ENCODE assay signal across 10 cellular contexts in genomic region chr18:34867520-34867919, GRCh38.
DNase-seq lines count a peak whose midpoint lies in the region; ATAC-seq and TF ChIP-seq lines count a peak whose summit lies in the region.
"Had no signal": no experiment of that assay in that cellular context is flagged by ENCODE, and none has a peak within 500 bp of the region (broad histone marks: within the 10 kb centered on the region; RNA-seq: fewer than 3 reads in every experiment).

No MANE protein-coding gene starts in this region.

- peaks cover 20% of the 10 kb centered on the region for H3K27me3 Mint-ChIP-seq in activated T-helper 1 cell treated with anti-CD3 and anti-CD28 coated beads, Interleukin-12 subunit alpha, Interleukin-12 subunit beta, Interleukin-2, Interleukin-4 antibody, amounts not matched to agents 30 ng/mL and 10 ng/mL and 1 ng/mL, durations not matched to agents 14 hours and 24 hours and 36 hours (ENCODE audit: insufficient read depth)

- H3K4me1 ChIP-seq in neuronal stem cell (ENCODE audit: control insufficient read depth in 2 of 2, insufficient read depth in 1 of 2, low read depth in 1 of 2, low read length in 2 of 2) = peaks cover 6% of the 10 kb centered on the region in 2 donors

- intact Hi-C loops in activated T-helper 1 cell treated with anti-CD3 and anti-CD28 coated beads, Interleukin-12 subunit alpha, Interleukin-12 subunit beta, Interleukin-2, Interleukin-4 antibody, amounts not matched to agents 30 ng/mL and 10 ng/mL and 1 ng/mL, durations not matched to agents 14 hours and 24 hours and 36 hours (cut with micrococcal nuclease) = loop anchor here (10.0 kb wide), 1 partner anchor 1107 kb away; the partner anchor contains the start of gene RMP24

- TF ChIP-seq CTCF in choroid plexus epithelial cell (conservative IDR thresholded peaks at IDR 0.05; ENCODE audit: low read depth, low read length) = peak; percentile 40

- no peaks in the 10 kb centered on the region for H3K27me3 ChIP-seq in neuronal stem cell (ENCODE audit: control insufficient read depth in 3 of 3, insufficient read depth in 3 of 3, low read depth in 1 of 3, low read length in 3 of 3)

- no peak overlapping the region for H3K4ac ChIP-seq in neuronal stem cell (ENCODE audit: low read length)

- H2BK15ac ChIP-seq in neuronal stem cell (ENCODE audit: low read length) = no peak overlapping the region

- ATAC-seq in GM19351 (IDR thresholded peaks at IDR 0.05; ENCODE audit: unreplicated experiment) = no peak

- H3K27ac Mint-ChIP-seq in activated T-helper 1 cell treated with anti-CD3 and anti-CD28 coated beads, Interleukin-12 subunit alpha, Interleukin-12 subunit beta, Interleukin-2, Interleukin-4 antibody, amounts not matched to agents 30 ng/mL and 10 ng/mL and 1 ng/mL, durations not matched to agents 14 hours and 24 hours and 36 hours = no peak overlapping the region

- no peak overlapping the region for H3K4me2 ChIP-seq in neuronal stem cell (ENCODE audit: insufficient read depth, low read length, poor library complexity, severe bottlenecking)

- H4K8ac ChIP-seq in neuronal stem cell (ENCODE audit: low read depth, low read length) = no peak overlapping the region

- no peak overlapping the region for H3K23ac ChIP-seq in neuronal stem cell (ENCODE audit: low read depth, low read length, poor library complexity)

- no peak overlapping the region for H2BK120ac ChIP-seq in neuronal stem cell (ENCODE audit: low read depth, low read length)

- no peak overlapping the region for H3K4me3 ChIP-seq in choroid plexus epithelial cell (ENCODE audit: low read depth, low read length)
- no peak overlapping the region for H3K4me3 ChIP-seq in neuronal stem cell (ENCODE audit: low read length in 2 of 2)

- no peak overlapping the region for H3K18ac ChIP-seq in neuronal stem cell (ENCODE audit: low read length)

- no peak overlapping the region for H3K4me3 Mint-ChIP-seq in activated T-helper 1 cell treated with anti-CD3 and anti-CD28 coated beads, Interleukin-12 subunit alpha, Interleukin-12 subunit beta, Interleukin-2, Interleukin-4 antibody, amounts not matched to agents 30 ng/mL and 10 ng/mL and 1 ng/mL, durations not matched to agents 14 hours and 24 hours and 36 hours

- no peak overlapping the region for H2BK12ac ChIP-seq in neuronal stem cell (ENCODE audit: low read length)

- no peak overlapping the region for H2BK5ac ChIP-seq in neuronal stem cell (ENCODE audit: low read length)

- no peaks in the 10 kb centered on the region for H3K9me3 ChIP-seq in neuronal stem cell (replicated peaks in 1 of 2; ENCODE audit: control insufficient read depth in 2 of 2, insufficient read depth in 1 of 2, low read depth in 1 of 2, low read length in 2 of 2)

- no peaks in the 10 kb centered on the region for H3K9me3 Mint-ChIP-seq in activated T-helper 1 cell treated with anti-CD3 and anti-CD28 coated beads, Interleukin-12 subunit alpha, Interleukin-12 subunit beta, Interleukin-2, Interleukin-4 antibody, amounts not matched to agents 30 ng/mL and 10 ng/mL and 1 ng/mL, durations not matched to agents 14 hours and 24 hours and 36 hours

- no CpG with 5 or more reads among the region's 7 CpGs for WGBS in neuronal stem cell (ENCODE audit: extremely low coverage in 2 of 2, insufficient read length in 2 of 2, insufficient replicate concordance in 1 of 2), 2 donors

- peak overlapping the region; percentile 21 for H2AFZ ChIP-seq in neuronal stem cell (ENCODE audit: low read length)

- no peak overlapping the region for H2AK5ac ChIP-seq in neuronal stem cell (ENCODE audit: low read depth, low read length)

- H3K36me3 ChIP-seq in neuronal stem cell (replicated peaks in 1 of 2; ENCODE audit: control insufficient read depth in 2 of 2, insufficient read depth in 2 of 2, low read length in 2 of 2) = peaks cover 0 to 2% of the 10 kb centered on the region in 2 donors

- H4K91ac ChIP-seq in neuronal stem cell (ENCODE audit: low read depth, low read length, poor library complexity) = no peak overlapping the region

- H3K4me1 Mint-ChIP-seq in activated T-helper 1 cell treated with anti-CD3 and anti-CD28 coated beads, Interleukin-12 subunit alpha, Interleukin-12 subunit beta, Interleukin-2, Interleukin-4 antibody, amounts not matched to agents 30 ng/mL and 10 ng/mL and 1 ng/mL, durations not matched to agents 14 hours and 24 hours and 36 hours (ENCODE audit: low read depth) = peaks cover 33% of the 10 kb centered on the region

- DNase-seq in DMS79 treated with DMSO at 0.1 percent for 48 hours (lab: John Stamatoyannopoulos, UW) (peak; percentile 6), DMS79 (lab: John Stamatoyannopoulos, UW) (no peak), NCI-H2107 (lab: John Stamatoyannopoulos, UW) (peak; percentile 34), choroid plexus epithelial cell (ENCODE audit: low read depth) (no peak), neuronal stem cell (ENCODE audit: low spot score) (no peak), GF-D8 (lab: John Stamatoyannopoulos, UW) (no peak)
- DNase-seq in activated T-helper 1 cell treated with anti-CD3 and anti-CD28 coated beads, Interleukin-12 subunit alpha, Interleukin-12 subunit beta, Interleukin-2, Interleukin-4 antibody, amounts not matched to agents 30 ng/mL and 10 ng/mL and 1 ng/mL, durations not matched to agents 14 hours and 24 hours and 36 hours (ENCODE audit: low spot score) = no peak
- DNase-seq: activated effector memory CD4-positive, alpha-beta T cell treated with Interleukin-2 at 50 U/mL for 16 hours; NCI-H510A treated with DMSO at 0.1 percent for 48 hours had no signal

- H3K9ac ChIP-seq in neuronal stem cell (ENCODE audit: low read depth, low read length, poor library complexity) = no peak overlapping the region

- peaks cover 2% of the 10 kb centered on the region for H3K36me3 Mint-ChIP-seq in activated T-helper 1 cell treated with anti-CD3 and anti-CD28 coated beads, Interleukin-12 subunit alpha, Interleukin-12 subunit beta, Interleukin-2, Interleukin-4 antibody, amounts not matched to agents 30 ng/mL and 10 ng/mL and 1 ng/mL, durations not matched to agents 14 hours and 24 hours and 36 hours (ENCODE audit: low read depth)

- H3K14ac ChIP-seq in neuronal stem cell (ENCODE audit: low read length) = no peak overlapping the region

- no peak overlapping the region for H3K27ac ChIP-seq in neuronal stem cell (replicated peaks; ENCODE audit: low read length)

- no peaks in the 10 kb centered on the region for H3K79me1 ChIP-seq in neuronal stem cell (ENCODE audit: low read depth, low read length)

Comparison
In these comparisons a context has a peak if more than half of its experiments do, and no peak if none do; other contexts are left out.
1. DNase-seq: peak in DMS79 treated with DMSO at 0.1 percent for 48 hours (single experiment) and NCI-H2107 (single experiment); none in DMS79 (single experiment), choroid plexus epithelial cell (single experiment), neuronal stem cell (single experiment), GF-D8 (single experiment) and activated T-helper 1 cell treated with anti-CD3 and anti-CD28 coated beads, Interleukin-12 subunit alpha, Interleukin-12 subunit beta, Interleukin-2, Interleukin-4 antibody, amounts not matched to agents 30 ng/mL and 10 ng/mL and 1 ng/mL, durations not matched to agents 14 hours and 24 hours and 36 hours (single experiment).